Comparison of ENCODE assay signal across 20 cellular contexts in the genomic region with DNA sequence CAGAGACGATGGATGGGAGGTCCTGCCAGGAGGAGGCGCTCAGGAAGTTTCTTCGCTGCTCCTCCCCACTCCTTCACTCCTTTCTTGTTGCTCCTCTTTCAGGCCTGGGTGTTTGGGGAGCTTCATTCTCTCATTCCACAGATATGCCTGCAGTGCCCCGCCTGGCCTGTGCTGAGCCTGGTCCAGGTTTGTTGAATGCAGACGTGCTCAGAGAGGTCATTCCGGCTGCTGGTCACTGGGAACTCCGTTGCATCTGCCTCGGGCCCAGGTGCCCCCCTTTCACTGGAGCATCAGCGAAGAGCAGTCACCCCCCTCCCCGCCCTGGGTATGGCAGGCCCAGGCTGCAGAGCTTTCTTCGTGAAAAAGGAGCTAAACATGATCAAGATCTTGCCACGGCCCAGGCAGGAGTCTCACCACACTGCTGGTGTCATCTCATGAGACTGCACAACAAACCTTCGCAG.
"Had no signal": no experiment of that assay in that cellular context is flagged by ENCODE, and none has a peak within 500 bp of the region (broad histone marks: within the 10 kb centered on the region; RNA-seq: fewer than 3 reads in every experiment).

No MANE protein-coding gene starts in this region.

- H3K9me3 ChIP-seq: suprapubic skin had no signal

- H3K9me3 Mint-ChIP-seq: activated naive CD8-positive, alpha-beta T cell treated with anti-CD3 and anti-CD28 coated beads for 36 hours; activated T-helper 1 cell treated with anti-CD3 and anti-CD28 coated beads, Interleukin-12 subunit alpha, Interleukin-12 subunit beta, Interleukin-2, Interleukin-4 antibody, amounts not matched to agents 30 ng/mL and 10 ng/mL and 1 ng/mL, durations not matched to agents 14 hours and 24 hours and 36 hours; effector memory CD8-positive, alpha-beta T cell had no signal

- H3K27me3 ChIP-seq: cardiac muscle cell, suprapubic skin had no signal

- H3K36me3 Mint-ChIP-seq: activated naive CD8-positive, alpha-beta T cell treated with anti-CD3 and anti-CD28 coated beads for 36 hours had no signal

- H3K4me1 Mint-ChIP-seq: nephron progenitor cell had no signal

- ATAC-seq: activated CD4-positive, CD25-positive, alpha-beta regulatory T cell treated with anti-CD3 and anti-CD28 coated beads, Interleukin-2, amount 50 U/mL, for 24 hours; effector memory CD8-positive, alpha-beta T cell; left lobe of liver; stimulated activated naive CD8-positive, alpha-beta T cell treated with anti-CD3 and anti-CD28 coated beads, Interleukin-15, amount 100 ng/mL, for 72 hours had no signal

- H3K4me1 ChIP-seq: suprapubic skin had no signal

- H3K4me3 Mint-ChIP-seq: activated naive CD8-positive, alpha-beta T cell treated with anti-CD3 and anti-CD28 coated beads for 36 hours; activated T-helper 1 cell treated with anti-CD3 and anti-CD28 coated beads, Interleukin-12 subunit alpha, Interleukin-12 subunit beta, Interleukin-2, Interleukin-4 antibody, amounts not matched to agents 30 ng/mL and 10 ng/mL and 1 ng/mL, durations not matched to agents 14 hours and 24 hours and 36 hours; effector memory CD8-positive, alpha-beta T cell; nephron progenitor cell; stimulated activated naive CD8-positive, alpha-beta T cell treated with anti-CD3 and anti-CD28 coated beads, Interleukin-15, amount 100 ng/mL, for 72 hours had no signal

- H3K36me3 ChIP-seq: cardiac muscle cell, suprapubic skin had no signal

- FAIRE-seq: keratinocyte had no signal

- DNase-seq: activated CD8-positive, alpha-beta memory T cell treated with anti-CD3 and anti-CD28 coated beads for 24 hours; activated naive CD4-positive, alpha-beta T cell; activated naive CD8-positive, alpha-beta T cell treated with anti-CD3 and anti-CD28 coated beads for 36 hours; amygdala; effector memory CD8-positive, alpha-beta T cell; foreskin fibroblast; nephron progenitor cell; stimulated activated CD4-positive, alpha-beta T cell treated with anti-CD3 and anti-CD28 coated beads, Interleukin-4, amount 100 ng/mL, for 1 hour; stimulated activated naive CD8-positive, alpha-beta T cell treated with anti-CD3 and anti-CD28 coated beads, Interleukin-15, amount 100 ng/mL, for 72 hours; T1000; trophoblast cell had no signal

- H3K4me3 ChIP-seq: cardiac muscle cell, lung, skin epidermis, suprapubic skin had no signal

- H3K27me3 Mint-ChIP-seq: activated naive CD8-positive, alpha-beta T cell treated with anti-CD3 and anti-CD28 coated beads for 36 hours; stimulated activated naive CD8-positive, alpha-beta T cell treated with anti-CD3 and anti-CD28 coated beads, Interleukin-15, amount 100 ng/mL, for 72 hours had no signal

- H3K27ac Mint-ChIP-seq: activated naive CD8-positive, alpha-beta T cell treated with anti-CD3 and anti-CD28 coated beads for 36 hours; activated T-helper 1 cell treated with anti-CD3 and anti-CD28 coated beads, Interleukin-12 subunit alpha, Interleukin-12 subunit beta, Interleukin-2, Interleukin-4 antibody, amounts not matched to agents 30 ng/mL and 10 ng/mL and 1 ng/mL, durations not matched to agents 14 hours and 24 hours and 36 hours; effector memory CD8-positive, alpha-beta T cell; nephron progenitor cell; progenitor cell of endocrine pancreas; stimulated activated naive CD8-positive, alpha-beta T cell treated with anti-CD3 and anti-CD28 coated beads, Interleukin-15, amount 100 ng/mL, for 72 hours had no signal

- H3K27ac ChIP-seq: cardiac muscle cell, skin epidermis, suprapubic skin had no signal
